ENCODE assay signal across 26 cellular contexts in the genomic region with DNA sequence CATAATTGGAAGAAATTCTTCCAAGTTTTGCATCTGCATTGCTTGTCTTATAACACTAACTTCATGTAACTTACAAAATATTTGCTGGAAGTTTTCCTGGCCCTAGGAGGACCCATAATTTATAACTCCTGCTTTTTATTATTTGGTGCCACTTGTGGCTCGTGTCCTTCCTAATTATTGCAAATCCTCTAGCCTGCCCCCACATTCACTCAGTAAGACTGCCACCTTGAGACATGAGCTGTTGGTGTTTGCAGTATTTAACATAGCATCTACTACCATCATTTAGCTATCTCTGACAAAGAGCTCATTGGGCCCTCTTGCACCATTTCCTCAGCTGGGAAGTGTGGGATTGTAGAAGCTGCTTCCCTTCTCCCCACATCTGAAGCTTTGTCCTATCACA. TPM values are rescaled to one million over a fixed set of nuclear protein-coding genes. Genes with fewer than 3 reads are reported as not detected.
A peak's percentile ranks its signal among the peaks of the same experiment; 100 is the strongest.
DNase-seq lines count a peak whose midpoint lies in the region; TF ChIP-seq lines count a peak whose summit lies in the region.
"Had no signal": no experiment of that assay in that cellular context is flagged by ENCODE, and none has a peak within 500 bp of the region (broad histone marks: within the 10 kb centered on the region; RNA-seq: fewer than 3 reads in every experiment).

No MANE protein-coding gene starts in this region.

- H3K27ac Mint-ChIP-seq in chondrocyte (ENCODE audit: unreplicated experiment) (no peak overlapping the region), nephron progenitor cell (peak overlapping the region; percentile 4), type B pancreatic cell (no peak overlapping the region)
- H3K27ac Mint-ChIP-seq: activated CD4-positive, alpha-beta T cell treated with anti-CD3 and anti-CD28 coated beads, Interleukin-2, amount 10 ng/mL, durations not matched to agents 24 days and 14 days; activated T-cell treated with anti-CD3 and anti-CD28 coated beads, Interleukin-2, amount 50 U/mL, for 24 hours; CD4-positive, alpha-beta T cell; dendritic cell treated with granulocyte-macrophage colony-stimulating factor and Interleukin-4, amounts not matched to agents 40 ng/mL and 50 ng/mL, for 4 days; stimulated activated naive CD8-positive, alpha-beta T cell treated with anti-CD3 and anti-CD28 coated beads, Interleukin-15, amount 100 ng/mL, for 72 hours had no signal

- H3K4me1 Mint-ChIP-seq in chondrocyte (ENCODE audit: low read depth) = peaks cover 16% of the 10 kb centered on the region
- peaks cover 49% of the 10 kb centered on the region for H3K4me1 Mint-ChIP-seq in nephron progenitor cell
- peaks cover 42% of the 10 kb centered on the region for H3K4me1 Mint-ChIP-seq in type B pancreatic cell (ENCODE audit: unreplicated experiment)
- H3K4me1 Mint-ChIP-seq: activated CD4-positive, alpha-beta T cell treated with anti-CD3 and anti-CD28 coated beads, Interleukin-2, amount 10 ng/mL, durations not matched to agents 24 days and 14 days had no signal

- H3K4me3 ChIP-seq in NB4 (ENCODE audit: low read depth, low read length) = no peak overlapping the region
- H3K4me3 ChIP-seq: HAP-1, left ventricle myocardium inferior, vagina had no signal

- no peaks in the 10 kb centered on the region for H3K27me3 Mint-ChIP-seq in chondrocyte (ENCODE audit: low read depth)
- no peaks in the 10 kb centered on the region for H3K27me3 Mint-ChIP-seq in nephron progenitor cell (ENCODE audit: low read depth, poor library complexity)
- no peaks in the 10 kb centered on the region for H3K27me3 Mint-ChIP-seq in type B pancreatic cell
- H3K27me3 Mint-ChIP-seq: activated CD4-positive, alpha-beta T cell treated with anti-CD3 and anti-CD28 coated beads, Interleukin-2, amount 10 ng/mL, durations not matched to agents 24 days and 14 days; activated T-cell treated with anti-CD3 and anti-CD28 coated beads, Interleukin-2, amount 50 U/mL, for 24 hours; CD4-positive, alpha-beta T cell; dendritic cell treated with granulocyte-macrophage colony-stimulating factor and Interleukin-4, amounts not matched to agents 40 ng/mL and 50 ng/mL, for 4 days; stimulated activated naive CD8-positive, alpha-beta T cell treated with anti-CD3 and anti-CD28 coated beads, Interleukin-15, amount 100 ng/mL, for 72 hours had no signal

- H3K36me3 Mint-ChIP-seq in chondrocyte (ENCODE audit: low read depth) (peaks cover under 1% of the 10 kb centered on the region), nephron progenitor cell (ENCODE audit: low read depth) (peaks cover 12% of the 10 kb centered on the region), type B pancreatic cell (no peaks in the 10 kb centered on the region)

- H3K4me3 Mint-ChIP-seq in chondrocyte (ENCODE audit: unreplicated experiment) = no peak overlapping the region
- H3K4me3 Mint-ChIP-seq in nephron progenitor cell = no peak overlapping the region
- H3K4me3 Mint-ChIP-seq in type B pancreatic cell = no peak overlapping the region
- H3K4me3 Mint-ChIP-seq: activated CD4-positive, alpha-beta T cell treated with anti-CD3 and anti-CD28 coated beads, Interleukin-2, amount 10 ng/mL, durations not matched to agents 24 days and 14 days; activated T-cell treated with anti-CD3 and anti-CD28 coated beads, Interleukin-2, amount 50 U/mL, for 24 hours; CD4-positive, alpha-beta T cell; dendritic cell treated with granulocyte-macrophage colony-stimulating factor and Interleukin-4, amounts not matched to agents 40 ng/mL and 50 ng/mL, for 4 days; stimulated activated naive CD8-positive, alpha-beta T cell treated with anti-CD3 and anti-CD28 coated beads, Interleukin-15, amount 100 ng/mL, for 72 hours had no signal

- TF ChIP-seq POLR2A in NB4 (IDR thresholded peaks at IDR 0.05; ENCODE audit: extremely low read depth, insufficient read length) = no peak

- TF ChIP-seq CTCF in NB4 (IDR thresholded peaks at IDR 0.05; ENCODE audit: low read depth, low read length) (no peak), chondrocyte (IDR thresholded peaks at IDR 0.05) (peak; percentile 18), nephron progenitor cell (IDR thresholded peaks at IDR 0.05) (no peak), type B pancreatic cell (conservative IDR thresholded peaks at IDR 0.05) (no peak)

- peak; percentile 17 for DNase-seq in DMS 273 (lab: John Stamatoyannopoulos, UW; ENCODE audit: unreplicated experiment)
- DNase-seq in DMS 273 treated with DMSO at 0.1 percent for 48 hours (lab: John Stamatoyannopoulos, UW) = no peak
- peak; percentile 37 for DNase-seq in NB4 (ENCODE audit: low read depth)
- DNase-seq in chondrocyte (ENCODE audit: low spot score) = no peak
- no peak for DNase-seq in nephron progenitor cell
- no peak for DNase-seq in effector CD4-positive, alpha-beta T cell
- no peak for DNase-seq in type B pancreatic cell (ENCODE audit: extremely low spot score, unreplicated experiment)
- no peak for DNase-seq in stimulated activated CD4-positive, alpha-beta T cell treated with anti-CD3 and anti-CD28 coated beads, Interleukin-15, amount 100 ng/mL, for 24 hours
- DNase-seq: 8988T; activated CD4-positive, alpha-beta T cell treated with anti-CD3 and anti-CD28 coated beads, Interleukin-2, amount 10 ng/mL, durations not matched to agents 24 days and 14 days; activated gamma-delta T cell; activated T-cell treated with anti-CD3 and anti-CD28 coated beads, Interleukin-2, amount 50 U/mL, for 24 hours; AML-193; CD4-positive, alpha-beta T cell; central memory CD4-positive, alpha-beta T cell; KBM-7; left ventricle myocardium inferior; NCI-H1694; NCI-H2171 treated with DMSO at 0.1 percent for 48 hours; NCI-H524 treated with DMSO at 0.1 percent for 48 hours; occipital lobe; stimulated activated naive CD8-positive, alpha-beta T cell treated with anti-CD3 and anti-CD28 coated beads, Interleukin-15, amount 100 ng/mL, for 72 hours; WERI-Rb-1 had no signal

- H3K9me3 Mint-ChIP-seq in chondrocyte (ENCODE audit: low read depth) (no peaks in the 10 kb centered on the region), nephron progenitor cell (peaks cover 7% of the 10 kb centered on the region), type B pancreatic cell (no peaks in the 10 kb centered on the region)
- H3K9me3 Mint-ChIP-seq: activated CD4-positive, alpha-beta T cell treated with anti-CD3 and anti-CD28 coated beads, Interleukin-2, amount 10 ng/mL, durations not matched to agents 24 days and 14 days; activated T-cell treated with anti-CD3 and anti-CD28 coated beads, Interleukin-2, amount 50 U/mL, for 24 hours; CD4-positive, alpha-beta T cell; stimulated activated naive CD8-positive, alpha-beta T cell treated with anti-CD3 and anti-CD28 coated beads, Interleukin-15, amount 100 ng/mL, for 72 hours had no signal

RNA-seq across cellular contexts. Expression of a gene that starts 49.5 kb away (rescaled TPM):
- total RNA-seq in chondrocyte (85.7 to 139 TPM (median 89.4 TPM) in 3 replicates), type B pancreatic cell (ENCODE audit: low replicate concordance) (47.1 and 85.1 TPM in 2 replicates)

RNA-seq across cellular contexts. Expression of a gene that starts 49.8 kb away (rescaled TPM):
- total RNA-seq in chondrocyte = 10.8 to 20.0 TPM (median 12.5 TPM) in 3 replicates
- total RNA-seq in type B pancreatic cell (ENCODE audit: low replicate concordance) = 12.0 and 21.4 TPM in 2 replicates

Comparison
In these comparisons a context has a peak if more than half of its experiments do, and no peak if none do; other contexts are left out.
1. DNase-seq: peak in DMS 273 (single experiment) and NB4 (single experiment); none in DMS 273 treated with DMSO at 0.1 percent for 48 hours (single experiment), chondrocyte (single experiment), nephron progenitor cell (single experiment), effector CD4-positive, alpha-beta T cell (single experiment), type B pancreatic cell (single experiment) and stimulated activated CD4-positive, alpha-beta T cell treated with anti-CD3 and anti-CD28 coated beads, Interleukin-15, amount 100 ng/mL, for 24 hours (single experiment).